In the genomic region with DNA sequence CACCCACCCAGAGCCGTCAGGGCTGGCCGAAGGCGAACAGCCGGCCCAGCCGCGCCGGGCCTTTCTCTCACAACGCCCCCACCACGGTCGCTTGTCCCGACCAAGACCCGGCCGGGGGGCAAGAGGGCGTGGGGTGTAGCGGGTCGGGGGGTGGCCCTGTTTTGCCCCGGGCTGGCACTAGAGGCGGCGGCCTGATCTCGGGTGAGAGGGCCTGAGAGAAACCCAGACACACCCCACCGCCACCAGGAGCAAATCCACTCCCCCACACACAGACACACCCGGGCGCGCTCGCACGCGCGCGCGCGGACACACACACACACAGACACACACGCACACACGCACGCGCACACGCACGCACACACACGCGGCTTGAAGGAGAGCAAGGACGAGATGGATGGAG, we compare ENCODE assay signal across 8 cellular contexts.
DNase-seq lines count a peak whose midpoint lies in the region; ATAC-seq and TF ChIP-seq lines count a peak whose summit lies in the region.
"Not testable (repeated sequence)": the region's sequence is repeated elsewhere in the genome, so short reads cannot be mapped to it uniquely, and the experiment has no call there.

No MANE protein-coding gene starts in this region.

- peak overlapping the region; percentile 40 for H3K4me3 ChIP-seq in A673 (ENCODE audit: low read depth, low read length, poor library complexity, severe bottlenecking)
- peak overlapping the region; percentile 37; the same call in 1 of the 2 replicates for H3K4me3 ChIP-seq in HFF-Myc (replicated peaks; ENCODE audit: low read depth, low read length)
- H3K4me3 ChIP-seq in naive thymus-derived CD4-positive, alpha-beta T cell (ENCODE audit: low read length) = not testable (repeated sequence)

- not testable (repeated sequence) for TF ChIP-seq CTCF in A673 (conservative IDR thresholded peaks at IDR 0.05; ENCODE audit: low read depth, low read length); HFF-Myc (IDR thresholded peaks at IDR 0.05; ENCODE audit: low read depth, low read length, missing control alignments); MCF 10A (IDR thresholded peaks at IDR 0.05; ENCODE audit: unreplicated experiment)

- not testable (repeated sequence) for H3K4me1 Mint-ChIP-seq in MCF 10A (ENCODE audit: insufficient read depth, unreplicated experiment); naive thymus-derived CD4-positive, alpha-beta T cell

- not testable (repeated sequence) for H3K27ac Mint-ChIP-seq in MCF 10A (ENCODE audit: low read depth, unreplicated experiment); naive thymus-derived CD4-positive, alpha-beta T cell

- CTCF ChIA-PET in A673 (lab: Charles Lee); MCF 10A (lab: Yijun Ruan, JAX); naive thymus-derived CD4-positive, alpha-beta T cell (lab: Charles Lee): not testable (repeated sequence)

- H3K4me1 ChIP-seq in A673 (ENCODE audit: insufficient read depth, low read length, poor library complexity, severe bottlenecking); naive thymus-derived CD4-positive, alpha-beta T cell (ENCODE audit: control insufficient read depth in 2 of 2, insufficient read depth in 2 of 2, low read length in 2 of 2): not testable (repeated sequence)

- BruUV-seq in A673 (replicated peaks; lab: Mats Ljungman, UMichigan); MCF 10A (replicated peaks; lab: Mats Ljungman, UMichigan): not testable (repeated sequence)

- DNase-seq in A673 (ENCODE audit: low spot score) (peak; percentile 52), T follicular helper cell (ENCODE audit: low read depth) (peak; percentile 37), MCF 10A (ENCODE audit: unreplicated experiment) (peak; percentile 34), left cardiac atrium (peak; percentile 64)
- not testable (repeated sequence) for DNase-seq in HFF-Myc (ENCODE audit: extremely low read depth, low read depth)
- peak; percentile 80 for DNase-seq in activated CD8-positive, alpha-beta memory T cell treated with anti-CD3 and anti-CD28 coated beads, Interleukin-2, amount 50 U/mL, for 48 hours
- peak; percentile 20 to 64 (median 60) for DNase-seq in naive thymus-derived CD4-positive, alpha-beta T cell
- peak; percentile 41 for DNase-seq in stimulated activated CD4-positive, alpha-beta T cell treated with anti-CD3 and anti-CD28 coated beads, Interleukin-4, amount 100 ng/mL, for 1 hour

- intact Hi-C loops in A673 (cut with micrococcal nuclease; ENCODE audit: unreplicated experiment); MCF 10A (cut with micrococcal nuclease); left cardiac atrium (cut with DNase I); naive thymus-derived CD4-positive, alpha-beta T cell (cut with micrococcal nuclease): not testable (repeated sequence)

- POLR2A ChIA-PET in A673 (lab: Charles Lee; ENCODE audit: low non-redundant PET); MCF 10A (lab: Yijun Ruan, JAX); naive thymus-derived CD4-positive, alpha-beta T cell (lab: Charles Lee): not testable (repeated sequence)

- not testable (repeated sequence) for H3K4me3 Mint-ChIP-seq in MCF 10A (ENCODE audit: unreplicated experiment); naive thymus-derived CD4-positive, alpha-beta T cell

- H3K27me3 ChIP-seq in A673 (replicated peaks; ENCODE audit: insufficient read depth, low read depth, low read length, poor library complexity); naive thymus-derived CD4-positive, alpha-beta T cell (ENCODE audit: control insufficient read depth in 2 of 2, insufficient read depth in 2 of 2, low read length in 2 of 2): not testable (repeated sequence)

- not testable (repeated sequence) for H3K36me3 Mint-ChIP-seq in MCF 10A (ENCODE audit: insufficient read depth, unreplicated experiment); naive thymus-derived CD4-positive, alpha-beta T cell

- not testable (repeated sequence) for ATAC-seq in left cardiac atrium; naive thymus-derived CD4-positive, alpha-beta T cell

- H3K9me3 ChIP-seq in A673 (ENCODE audit: low read depth, low read length, poor library complexity, severe bottlenecking); naive thymus-derived CD4-positive, alpha-beta T cell (ENCODE audit: control insufficient read depth in 2 of 3, low read length in 3 of 3): not testable (repeated sequence)

- not testable (repeated sequence) for H3K9me3 Mint-ChIP-seq in MCF 10A (ENCODE audit: unreplicated experiment); naive thymus-derived CD4-positive, alpha-beta T cell

- H3K27ac ChIP-seq in A673 (ENCODE audit: low read depth, low read length, poor library complexity, severe bottlenecking); naive thymus-derived CD4-positive, alpha-beta T cell (ENCODE audit: low read depth, low read length): not testable (repeated sequence)

- H3K36me3 ChIP-seq in A673 (ENCODE audit: insufficient read depth, low read length, poor library complexity, severe bottlenecking); naive thymus-derived CD4-positive, alpha-beta T cell (ENCODE audit: control insufficient read depth in 2 of 3, insufficient read depth in 3 of 3, low read length in 3 of 3): not testable (repeated sequence)

- H3K27me3 Mint-ChIP-seq in MCF 10A (ENCODE audit: insufficient read depth, unreplicated experiment); naive thymus-derived CD4-positive, alpha-beta T cell: not testable (repeated sequence)
